ENCODE assay signal across 13 cellular contexts in the genomic region with DNA sequence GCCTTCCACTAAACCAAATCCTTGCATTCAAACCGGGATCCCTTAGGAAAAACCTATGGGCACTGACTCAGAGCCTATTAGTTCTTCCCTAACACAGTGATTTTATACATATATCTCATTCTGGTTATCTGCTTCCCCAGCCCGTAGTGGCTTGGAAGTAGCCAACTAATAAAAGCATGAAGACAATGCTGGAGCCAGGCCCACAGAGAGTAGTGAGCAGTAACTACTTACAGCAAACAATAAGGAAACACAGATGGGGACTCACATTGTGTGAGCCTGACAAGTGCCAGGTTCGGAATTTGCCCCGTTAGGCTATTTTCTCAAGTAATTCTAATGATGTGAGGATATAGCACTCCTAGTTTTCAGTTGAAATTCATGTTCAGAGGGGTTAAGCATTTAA.
DNase-seq lines count a peak whose midpoint lies in the region; ATAC-seq and TF ChIP-seq lines count a peak whose summit lies in the region.
"Had no signal": no experiment of that assay in that cellular context is flagged by ENCODE, and none has a peak within 500 bp of the region (broad histone marks: within the 10 kb centered on the region; RNA-seq: fewer than 3 reads in every experiment).

No MANE protein-coding gene starts in this region.

- DNase-seq in mammary epithelial cell: no peak
- no peak for DNase-seq in MCF 10A (ENCODE audit: unreplicated experiment)
- DNase-seq in epithelial cell of prostate (ENCODE audit: low read depth, low spot score): no peak
- DNase-seq in mucosa of descending colon: peak in 1 of 3 donors; percentile 58
- DNase-seq in aorta: no peak
- no peak for DNase-seq in HT-29 (ENCODE audit: low spot score)
- DNase-seq in SK-N-DZ (ENCODE audit: low spot score): no peak
- DNase-seq: CD4-positive, CD25-positive, alpha-beta regulatory T cell; DMS 273 treated with DMSO at 0.1 percent for 48 hours; HCEC 1CT; HFFc6 had no signal

- H3K4me1 ChIP-seq in mammary epithelial cell (ENCODE audit: insufficient read depth, low read length) (peaks cover 40% of the 10 kb centered on the region), mucosa of descending colon (ENCODE audit: low read depth) (peaks cover 17% of the 10 kb centered on the region), aorta (ENCODE audit: control insufficient read depth in 1 of 2, insufficient read depth in 2 of 2, low read length in 2 of 2) (no peaks in the 10 kb centered on the region)
- H3K4me1 ChIP-seq: BLaER1 treated with 17β-estradiol and CSF1 and Interleukin-3, amounts not matched to agents 10 nM and 100 nM had no signal

- no peaks in the 10 kb centered on the region for H3K27me3 Mint-ChIP-seq in MCF 10A (ENCODE audit: insufficient read depth, unreplicated experiment)
- H3K27me3 Mint-ChIP-seq: CD4-positive, CD25-positive, alpha-beta regulatory T cell had no signal

- H3K36me3 Mint-ChIP-seq in MCF 10A (ENCODE audit: insufficient read depth, unreplicated experiment): no peaks in the 10 kb centered on the region
- H3K36me3 Mint-ChIP-seq: CD4-positive, CD25-positive, alpha-beta regulatory T cell had no signal

- in situ Hi-C loops in mammary epithelial cell (cut with MboI; ENCODE audit: low sequenced_read_pairs in 2 of 2): no loop called here

- H3K9me3 ChIP-seq in mammary epithelial cell (replicated peaks; ENCODE audit: insufficient read depth, low read length): no peaks in the 10 kb centered on the region
- no peaks in the 10 kb centered on the region for H3K9me3 ChIP-seq in mucosa of descending colon
- no peaks in the 10 kb centered on the region for H3K9me3 ChIP-seq in aorta (ENCODE audit: control insufficient read depth, low read length)
- H3K9me3 ChIP-seq: BLaER1 treated with 17β-estradiol and CSF1 and Interleukin-3, amounts not matched to agents 10 nM and 100 nM had no signal

- H3K4me3 ChIP-seq in mammary epithelial cell (replicated peaks in 1 of 3; ENCODE audit: insufficient read depth in 1 of 3, low read depth in 2 of 3, low read length in 3 of 3) (no peak overlapping the region), mucosa of descending colon (no peak overlapping the region), aorta (ENCODE audit: low read length in 2 of 2) (no peak overlapping the region)
- H3K4me3 ChIP-seq: BLaER1 treated with 17β-estradiol and CSF1 and Interleukin-3, amounts not matched to agents 10 nM and 100 nM had no signal

- ATAC-seq in mucosa of descending colon (peak; percentile 78), aorta (ENCODE audit: low FRiP score) (no peak)

- POLR2A ChIA-PET in MCF 10A (lab: Yijun Ruan, JAX): interaction anchor here (0.8 to 2.0 kb wide), 7 partner anchors 9 to 64 kb away, joined by 3 to 21 read pairs (median 6); no protein-coding TSS in a partner anchor

- H3K27me3 ChIP-seq in mammary epithelial cell (ENCODE audit: insufficient read depth, low read length): no peaks in the 10 kb centered on the region
- H3K27me3 ChIP-seq in aorta (ENCODE audit: control insufficient read depth in 1 of 2, insufficient read depth in 2 of 2, low read length in 1 of 2): no peaks in the 10 kb centered on the region
- H3K27me3 ChIP-seq: BLaER1 treated with 17β-estradiol and CSF1 and Interleukin-3, amounts not matched to agents 10 nM and 100 nM had no signal

- H3K4me3 Mint-ChIP-seq in MCF 10A (ENCODE audit: unreplicated experiment): no peak overlapping the region
- H3K4me3 Mint-ChIP-seq: CD4-positive, CD25-positive, alpha-beta regulatory T cell; HFFc6 had no signal

- H3K27ac Mint-ChIP-seq in MCF 10A (ENCODE audit: low read depth, unreplicated experiment): no peak overlapping the region
- H3K27ac Mint-ChIP-seq: CD4-positive, CD25-positive, alpha-beta regulatory T cell; HFFc6 had no signal

- peaks cover 21% of the 10 kb centered on the region for H3K4me1 Mint-ChIP-seq in MCF 10A (ENCODE audit: insufficient read depth, unreplicated experiment)
- H3K4me1 Mint-ChIP-seq: CD4-positive, CD25-positive, alpha-beta regulatory T cell had no signal

- intact Hi-C loops in mammary epithelial cell (cut with micrococcal nuclease) (loop anchor here (2.0 kb wide), 1 partner anchor 53 kb away; no protein-coding TSS in a partner anchor), MCF 10A (cut with micrococcal nuclease) (loop anchor here (10.0 kb wide), 1 partner anchor 169 kb away; no protein-coding TSS in a partner anchor), mucosa of descending colon (cut with DNase I, micrococcal nuclease) (no loop called here), aorta (cut with DNase I) (loop anchor here in 1 of 2 donors (10.0 kb wide), 1 partner anchor 61 kb away; no protein-coding TSS in a partner anchor)

- WGBS in mammary epithelial cell (ENCODE audit: low coverage, missing lambda C conversion rate): 79% methylated on average over 4 of the region's 4 CpGs
- 76 to 80% methylated on average over 4 of the region's 4 CpGs for WGBS in aorta, 2 donors

- peak overlapping the region; percentile 35 for H2AFZ ChIP-seq in mammary epithelial cell (ENCODE audit: low read depth, low read length)

- peak overlapping the region; percentile 75 for H3K4me2 ChIP-seq in mammary epithelial cell (ENCODE audit: insufficient read depth, low read depth, low read length)
- H3K4me2 ChIP-seq: BLaER1 treated with 17β-estradiol and CSF1 and Interleukin-3, amounts not matched to agents 10 nM and 100 nM had no signal

- BruUV-seq in mammary epithelial cell (replicated peaks; lab: Mats Ljungman, UMichigan) (no TSS peak), MCF 10A (replicated peaks; lab: Mats Ljungman, UMichigan) (no TSS peak)

- dilution Hi-C loops in mammary epithelial cell (cut with HindIII; ENCODE audit: low sequenced_read_pairs): loop anchor here (5.0 to 10.0 kb wide), 2 partner anchors 43 to 61 kb away; no protein-coding TSS in a partner anchor

- peak overlapping the region; percentile 46 for H3K9ac ChIP-seq in mammary epithelial cell (ENCODE audit: insufficient read depth, low read length)
- H3K9ac ChIP-seq: BLaER1 treated with 17β-estradiol and CSF1 and Interleukin-3, amounts not matched to agents 10 nM and 100 nM had no signal

- H3K36me3 ChIP-seq in mammary epithelial cell (ENCODE audit: insufficient read depth, low read length) (no peaks in the 10 kb centered on the region), mucosa of descending colon (ENCODE audit: low read depth) (no peaks in the 10 kb centered on the region), aorta (ENCODE audit: control insufficient read depth in 1 of 2, insufficient read depth in 2 of 2, low read length in 1 of 2) (no peaks in the 10 kb centered on the region)
- H3K36me3 ChIP-seq: BLaER1 treated with 17β-estradiol and CSF1 and Interleukin-3, amounts not matched to agents 10 nM and 100 nM had no signal

- no peaks in the 10 kb centered on the region for H3K9me3 Mint-ChIP-seq in MCF 10A (ENCODE audit: unreplicated experiment)
- H3K9me3 Mint-ChIP-seq: HFFc6 had no signal

- no peaks in the 10 kb centered on the region for H4K20me1 ChIP-seq in mammary epithelial cell (ENCODE audit: insufficient read depth, low read length)
- H4K20me1 ChIP-seq: BLaER1 treated with 17β-estradiol and CSF1 and Interleukin-3, amounts not matched to agents 10 nM and 100 nM had no signal

- TF ChIP-seq CTCF in mammary epithelial cell (conservative IDR thresholded peaks at IDR 0.05 in 1 of 2, IDR thresholded peaks at IDR 0.05 in 1 of 2; ENCODE audit: extremely low read depth in 1 of 2, insufficient read depth in 1 of 2, low read depth in 1 of 2, low read length in 2 of 2): no peak
- no peak for TF ChIP-seq CTCF in MCF 10A (IDR thresholded peaks at IDR 0.05; ENCODE audit: unreplicated experiment)
- no peak for TF ChIP-seq CTCF in mucosa of descending colon (IDR thresholded peaks at IDR 0.05)

- CTCF ChIA-PET in mammary epithelial cell (lab: Charles Lee; ENCODE audit: low non-redundant PET): interaction anchor here (0.7 kb wide), 1 partner anchor 355 kb away, joined by 3 read pairs; no protein-coding TSS in a partner anchor
- CTCF ChIA-PET in MCF 10A (lab: Yijun Ruan, JAX): no interaction called here

- H3K79me2 ChIP-seq in mammary epithelial cell (ENCODE audit: insufficient read depth, low read length): no peaks in the 10 kb centered on the region

- peak overlapping the region; percentile 100 for H3K27ac ChIP-seq in mammary epithelial cell (ENCODE audit: insufficient read depth, low read depth, low read length)
- peak overlapping the region; percentile 99 for H3K27ac ChIP-seq in epithelial cell of prostate
- no peak overlapping the region for H3K27ac ChIP-seq in aorta (ENCODE audit: low read depth in 1 of 2, low read length in 2 of 2)
- H3K27ac ChIP-seq: 22Rv1; BLaER1 treated with 17β-estradiol and CSF1 and Interleukin-3, amounts not matched to agents 10 nM and 100 nM had no signal

Comparison
In these comparisons a context has a peak if more than half of its experiments do, and no peak if none do; other contexts are left out.
1. H3K27ac ChIP-seq: peak in mammary epithelial cell (single experiment) and epithelial cell of prostate (single experiment); none in aorta (0 of 2).
2. intact Hi-C loops: an anchor here in mammary epithelial cell (2.0 kb wide) and MCF 10A (10.0 kb wide); none called in mucosa of descending colon.